In the genomic region with DNA sequence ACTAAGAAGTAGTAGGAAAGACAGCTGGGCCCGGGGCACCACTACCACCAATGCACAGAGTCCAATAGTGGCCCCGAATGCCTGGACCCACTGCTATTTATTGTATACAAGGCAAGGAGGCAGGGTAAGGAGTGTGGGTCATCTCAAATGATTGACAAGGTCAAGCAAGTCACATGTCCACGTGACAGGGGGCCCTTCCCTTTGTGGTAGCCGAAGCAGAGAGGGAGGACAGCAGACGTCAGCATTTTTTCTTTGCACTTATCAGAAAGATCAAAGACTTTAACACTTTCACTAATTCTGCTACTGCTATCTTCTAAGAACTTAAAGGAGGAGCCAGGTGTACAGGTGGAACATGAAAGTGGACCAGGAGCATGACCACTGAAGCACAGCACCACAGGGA, we compare ENCODE assay signal across 18 cellular contexts.
"Had no signal": no experiment of that assay in that cellular context is flagged by ENCODE, and none has a peak within 500 bp of the region (broad histone marks: within the 10 kb centered on the region; RNA-seq: fewer than 3 reads in every experiment).

No MANE protein-coding gene starts in this region.

- H3K4me3 ChIP-seq: dorsolateral prefrontal cortex, heart left ventricle, lung, thyroid gland, upper lobe of left lung, uterus had no signal

- H3K9me3 Mint-ChIP-seq: naive B cell, nephron had no signal

- H3K36me3 ChIP-seq: uterus had no signal

- H3K4me1 ChIP-seq: uterus had no signal

- DNase-seq: cortex of kidney; dorsolateral prefrontal cortex; effector CD8-positive, alpha-beta T cell; heart left ventricle; hippocampal formation; left colon; left ventricle myocardium superior; mesendoderm; naive B cell; right cardiac atrium; small intestine; stimulated activated CD4-positive, alpha-beta T cell treated with anti-CD3 and anti-CD28 coated beads, Interleukin-12 subunit alpha, Interleukin-12 subunit beta, amount 100 ng/mL, for 4 hours; stimulated activated naive CD4-positive, alpha-beta T cell treated with Interleukin-2 at 50 U/mL for 16 hours; thyroid gland; upper lobe of left lung; uterus had no signal

- H3K9me3 ChIP-seq: heart left ventricle, thyroid gland, upper lobe of left lung, uterus had no signal

- H3K27ac ChIP-seq: dorsolateral prefrontal cortex, heart left ventricle, thyroid gland, upper lobe of left lung, uterus had no signal

- H3K4me3 Mint-ChIP-seq: naive B cell, nephron had no signal

- H3K27me3 ChIP-seq: dorsolateral prefrontal cortex, heart left ventricle, thyroid gland, upper lobe of left lung, uterus had no signal

- H3K27me3 Mint-ChIP-seq: naive B cell had no signal
